8 cellular contexts compared by ENCODE assay signal in the genomic region with DNA sequence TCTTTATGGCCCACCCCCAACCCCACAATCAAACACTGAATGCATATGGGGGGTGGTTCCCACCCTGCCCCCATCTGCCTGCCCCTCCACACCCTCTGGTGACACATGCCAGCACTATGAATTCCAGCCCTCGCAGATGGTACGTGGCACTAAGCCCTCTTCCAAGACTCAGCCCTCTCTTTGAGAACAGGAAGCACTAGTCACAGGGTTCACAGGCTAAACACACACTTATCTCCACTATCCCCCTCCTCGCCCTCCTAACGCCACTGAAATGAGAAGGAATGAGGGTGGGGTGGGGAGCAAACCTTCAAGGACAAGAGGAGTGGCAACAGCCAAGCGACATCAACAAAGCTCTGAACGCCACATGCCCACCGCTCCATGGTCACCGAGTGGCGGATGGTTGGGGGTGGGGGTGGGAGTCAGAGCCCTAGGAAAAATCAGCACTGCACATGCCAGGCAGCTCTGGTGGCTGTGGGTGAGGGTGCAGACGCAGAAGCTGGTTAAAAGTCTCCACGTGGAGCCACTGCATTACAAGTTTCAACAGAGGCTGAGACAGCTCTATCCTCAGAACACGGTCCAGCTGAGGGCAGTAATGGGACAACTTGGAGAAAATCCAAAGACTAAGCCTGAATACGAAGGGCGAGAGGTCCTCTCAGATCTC. TPM values are rescaled to one million over a fixed set of nuclear protein-coding genes. Genes with fewer than 3 reads are reported as not detected.
A peak's percentile ranks its signal among the peaks of the same experiment; 100 is the strongest.
DNase-seq lines count a peak whose midpoint lies in the region; ATAC-seq lines count a peak whose summit lies in the region.

No MANE protein-coding gene starts in this region.

- peak; percentile 98 for DNase-seq in ELR (ENCODE audit: low read depth)
- peak; percentile 84 for DNase-seq in amniotic stem cell (lab: John Stamatoyannopoulos, UW)
- DNase-seq in left cardiac atrium: no peak
- DNase-seq in sciatic nerve (ENCODE audit: low spot score): no peak
- no peak for DNase-seq in NCI-H2029 treated with DMSO at 0.1 percent for 48 hours (lab: John Stamatoyannopoulos, UW)

- intact Hi-C loops in left cardiac atrium (cut with DNase I) (loop anchor here in 1 of 2 donors (10.0 kb wide), 1 partner anchor 124 kb away; the partner anchor contains the start of gene BAIAP2L2), sciatic nerve (cut with DNase I) (no loop called here)

- ATAC-seq in left cardiac atrium (peak; percentile 74 to 82), sciatic nerve (peak; percentile 59), GM18907 (IDR thresholded peaks at IDR 0.05; ENCODE audit: unreplicated experiment) (no peak), HG02938 (IDR thresholded peaks at IDR 0.05; ENCODE audit: unreplicated experiment) (no peak), HG02852 (IDR thresholded peaks at IDR 0.05; ENCODE audit: unreplicated experiment) (no peak)

RNA-seq across cellular contexts. Expression of gene TMEM184B, which starts 33.6 kb away (rescaled TPM):
- total RNA-seq in left cardiac atrium (10 to 100 TPM; 47.2 to 60.3 TPM), sciatic nerve (72.7 TPM)

RNA-seq across cellular contexts. Expression of gene MAFF, which starts 37.4 kb away (rescaled TPM):
- total RNA-seq in left cardiac atrium: 10 to 100 TPM in 1 of 2 donors, 1 to 10 TPM in 1; 9.4 to 27.8 TPM
- total RNA-seq in sciatic nerve: 67.6 TPM

RNA-seq across cellular contexts. Expression of gene PLA2G6, which starts 57.6 kb away (rescaled TPM):
- total RNA-seq in left cardiac atrium: 10 to 100 TPM; 14.3 to 21.1 TPM
- 53.7 TPM for total RNA-seq in sciatic nerve

Comparison
In these comparisons a context has a peak if more than half of its experiments do, and no peak if none do; other contexts are left out.
1. DNase-seq: peak in ELR (single experiment) and amniotic stem cell (single experiment); none in left cardiac atrium (single experiment), sciatic nerve (single experiment) and NCI-H2029 treated with DMSO at 0.1 percent for 48 hours (single experiment).
2. ATAC-seq: peak in left cardiac atrium (2 of 2) and sciatic nerve (single experiment); none in GM18907 (single experiment), HG02938 (single experiment) and HG02852 (single experiment).